Comparison of ENCODE assay signal across 1 cellular context in the genomic region with DNA sequence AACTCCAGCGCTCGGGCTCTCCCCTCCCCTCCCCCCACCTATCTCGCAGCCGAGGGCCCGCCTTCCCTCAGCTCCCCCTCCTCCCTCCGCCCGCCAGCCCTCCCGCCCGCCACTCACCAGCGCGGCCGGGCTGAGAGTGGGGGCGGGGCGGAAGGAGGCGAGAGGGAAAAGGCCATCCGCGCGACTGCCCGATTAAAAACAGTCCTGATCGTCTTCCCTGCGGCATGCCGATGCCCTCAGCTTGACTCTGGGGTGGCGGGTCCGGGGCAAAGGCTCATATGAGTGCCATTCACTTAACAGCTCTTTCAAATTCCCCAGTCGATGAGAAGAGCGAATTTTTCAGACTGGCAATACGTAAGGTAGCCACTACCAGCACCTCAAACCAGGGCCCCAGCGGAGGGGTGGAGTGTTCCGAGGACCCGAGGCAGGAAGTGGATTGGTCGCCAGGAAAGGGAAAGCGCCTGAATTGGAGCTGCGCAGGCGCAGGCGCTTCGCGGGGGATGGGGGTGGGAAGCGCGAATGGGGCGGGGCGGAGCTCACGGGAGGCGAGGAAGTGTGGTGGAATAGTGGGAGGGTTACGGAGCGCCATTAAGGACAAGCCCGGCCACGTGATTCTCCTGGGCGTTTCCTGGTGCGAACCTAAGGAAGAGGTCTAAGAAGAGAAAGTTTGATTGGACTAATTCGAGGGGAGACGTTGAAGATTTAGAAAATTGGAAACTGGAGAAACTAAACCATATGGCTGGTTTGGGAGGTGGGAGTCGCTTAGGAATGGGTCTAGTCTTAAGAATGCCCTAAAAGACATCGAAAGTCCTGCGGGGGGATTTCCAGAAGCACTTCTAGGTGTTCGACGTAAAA.
TF ChIP-seq lines count a peak whose summit lies in the region.

A gene with protein sequence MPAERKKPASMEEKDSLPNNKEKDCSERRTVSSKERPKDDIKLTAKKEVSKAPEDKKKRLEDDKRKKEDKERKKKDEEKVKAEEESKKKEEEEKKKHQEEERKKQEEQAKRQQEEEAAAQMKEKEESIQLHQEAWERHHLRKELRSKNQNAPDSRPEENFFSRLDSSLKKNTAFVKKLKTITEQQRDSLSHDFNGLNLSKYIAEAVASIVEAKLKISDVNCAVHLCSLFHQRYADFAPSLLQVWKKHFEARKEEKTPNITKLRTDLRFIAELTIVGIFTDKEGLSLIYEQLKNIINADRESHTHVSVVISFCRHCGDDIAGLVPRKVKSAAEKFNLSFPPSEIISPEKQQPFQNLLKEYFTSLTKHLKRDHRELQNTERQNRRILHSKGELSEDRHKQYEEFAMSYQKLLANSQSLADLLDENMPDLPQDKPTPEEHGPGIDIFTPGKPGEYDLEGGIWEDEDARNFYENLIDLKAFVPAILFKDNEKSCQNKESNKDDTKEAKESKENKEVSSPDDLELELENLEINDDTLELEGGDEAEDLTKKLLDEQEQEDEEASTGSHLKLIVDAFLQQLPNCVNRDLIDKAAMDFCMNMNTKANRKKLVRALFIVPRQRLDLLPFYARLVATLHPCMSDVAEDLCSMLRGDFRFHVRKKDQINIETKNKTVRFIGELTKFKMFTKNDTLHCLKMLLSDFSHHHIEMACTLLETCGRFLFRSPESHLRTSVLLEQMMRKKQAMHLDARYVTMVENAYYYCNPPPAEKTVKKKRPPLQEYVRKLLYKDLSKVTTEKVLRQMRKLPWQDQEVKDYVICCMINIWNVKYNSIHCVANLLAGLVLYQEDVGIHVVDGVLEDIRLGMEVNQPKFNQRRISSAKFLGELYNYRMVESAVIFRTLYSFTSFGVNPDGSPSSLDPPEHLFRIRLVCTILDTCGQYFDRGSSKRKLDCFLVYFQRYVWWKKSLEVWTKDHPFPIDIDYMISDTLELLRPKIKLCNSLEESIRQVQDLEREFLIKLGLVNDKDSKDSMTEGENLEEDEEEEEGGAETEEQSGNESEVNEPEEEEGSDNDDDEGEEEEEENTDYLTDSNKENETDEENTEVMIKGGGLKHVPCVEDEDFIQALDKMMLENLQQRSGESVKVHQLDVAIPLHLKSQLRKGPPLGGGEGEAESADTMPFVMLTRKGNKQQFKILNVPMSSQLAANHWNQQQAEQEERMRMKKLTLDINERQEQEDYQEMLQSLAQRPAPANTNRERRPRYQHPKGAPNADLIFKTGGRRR (minus strand): TSS at position 13 of the 855 bp plus-strand sequence. CDS start 7,386 bp downstream, outside the sequence.

TF ChIP-seq in HepG2, 621 proteins besides CTCF, POLR2A, EP300 and RAD21 (continued from another document and continues in another):
- peak; percentile 93 for TF ChIP-seq ASH2L (IDR thresholded peaks at IDR 0.05; ENCODE audit: insufficient read length, low read depth, low read length)
- 0 out of 2 replicates have a peak, but pooled peaks have one; percentile 10 for TF ChIP-seq ZNF205 (CRISPR knock-in tag; IDR thresholded peaks at IDR 0.05)
- peak; percentile 58; the same call in 1 of the 2 replicates for TF ChIP-seq ZMYM4 (CRISPR knock-in tag; IDR thresholded peaks at IDR 0.05)
- TF ChIP-seq, protein P1, sequence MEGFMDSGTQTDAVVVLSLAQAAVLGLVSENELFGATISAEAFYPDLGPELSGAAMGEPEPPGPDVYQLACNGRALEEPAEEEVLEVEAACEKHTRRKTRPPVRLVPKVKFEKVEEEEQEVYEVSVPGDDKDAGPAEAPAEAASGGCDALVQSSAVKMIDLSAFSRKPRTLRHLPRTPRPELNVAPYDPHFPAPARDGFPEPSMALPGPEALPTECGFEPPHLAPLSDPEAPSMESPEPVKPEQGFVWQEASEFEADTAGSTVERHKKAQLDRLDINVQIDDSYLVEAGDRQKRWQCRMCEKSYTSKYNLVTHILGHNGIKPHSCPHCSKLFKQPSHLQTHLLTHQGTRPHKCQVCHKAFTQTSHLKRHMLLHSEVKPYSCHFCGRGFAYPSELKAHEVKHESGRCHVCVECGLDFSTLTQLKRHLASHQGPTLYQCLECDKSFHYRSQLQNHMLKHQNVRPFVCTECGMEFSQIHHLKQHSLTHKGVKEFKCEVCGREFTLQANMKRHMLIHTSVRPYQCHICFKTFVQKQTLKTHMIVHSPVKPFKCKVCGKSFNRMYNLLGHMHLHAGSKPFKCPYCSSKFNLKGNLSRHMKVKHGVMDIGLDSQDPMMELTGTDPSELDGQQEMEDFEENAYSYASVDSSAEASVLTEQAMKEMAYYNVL (CRISPR knock-in tag; IDR thresholded peaks at IDR 0.05; ENCODE audit: borderline replicate concordance), result 0 out of 2 replicates have a peak, but pooled peaks have one; percentile 6
- TF ChIP-seq, protein P2, sequence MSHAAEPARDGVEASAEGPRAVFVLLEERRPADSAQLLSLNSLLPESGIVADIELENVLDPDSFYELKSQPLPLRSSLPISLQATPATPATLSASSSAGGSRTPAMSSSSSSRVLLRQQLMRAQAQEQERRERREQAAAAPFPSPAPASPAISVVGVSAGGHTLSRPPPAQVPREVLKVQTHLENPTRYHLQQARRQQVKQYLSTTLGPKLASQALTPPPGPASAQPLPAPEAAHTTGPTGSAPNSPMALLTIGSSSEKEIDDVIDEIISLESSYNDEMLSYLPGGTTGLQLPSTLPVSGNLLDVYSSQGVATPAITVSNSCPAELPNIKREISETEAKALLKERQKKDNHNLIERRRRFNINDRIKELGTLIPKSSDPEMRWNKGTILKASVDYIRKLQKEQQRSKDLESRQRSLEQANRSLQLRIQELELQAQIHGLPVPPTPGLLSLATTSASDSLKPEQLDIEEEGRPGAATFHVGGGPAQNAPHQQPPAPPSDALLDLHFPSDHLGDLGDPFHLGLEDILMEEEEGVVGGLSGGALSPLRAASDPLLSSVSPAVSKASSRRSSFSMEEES (CRISPR knock-in tag; IDR thresholded peaks at IDR 0.05), result peak; percentile 76
- TF ChIP-seq SOX6 (IDR thresholded peaks at IDR 0.05), result no peak
- TF ChIP-seq SOX6 (CRISPR knock-in tag; IDR thresholded peaks at IDR 0.05), result 0 out of 2 replicates have a peak, but pooled peaks have one; percentile 15
- TF ChIP-seq, protein P3, sequence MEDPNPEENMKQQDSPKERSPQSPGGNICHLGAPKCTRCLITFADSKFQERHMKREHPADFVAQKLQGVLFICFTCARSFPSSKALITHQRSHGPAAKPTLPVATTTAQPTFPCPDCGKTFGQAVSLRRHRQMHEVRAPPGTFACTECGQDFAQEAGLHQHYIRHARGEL (CRISPR knock-in tag; IDR thresholded peaks at IDR 0.05), result 0 out of 2 replicates have a peak, but pooled peaks have one; percentile 22
- TF ChIP-seq, protein P4, sequence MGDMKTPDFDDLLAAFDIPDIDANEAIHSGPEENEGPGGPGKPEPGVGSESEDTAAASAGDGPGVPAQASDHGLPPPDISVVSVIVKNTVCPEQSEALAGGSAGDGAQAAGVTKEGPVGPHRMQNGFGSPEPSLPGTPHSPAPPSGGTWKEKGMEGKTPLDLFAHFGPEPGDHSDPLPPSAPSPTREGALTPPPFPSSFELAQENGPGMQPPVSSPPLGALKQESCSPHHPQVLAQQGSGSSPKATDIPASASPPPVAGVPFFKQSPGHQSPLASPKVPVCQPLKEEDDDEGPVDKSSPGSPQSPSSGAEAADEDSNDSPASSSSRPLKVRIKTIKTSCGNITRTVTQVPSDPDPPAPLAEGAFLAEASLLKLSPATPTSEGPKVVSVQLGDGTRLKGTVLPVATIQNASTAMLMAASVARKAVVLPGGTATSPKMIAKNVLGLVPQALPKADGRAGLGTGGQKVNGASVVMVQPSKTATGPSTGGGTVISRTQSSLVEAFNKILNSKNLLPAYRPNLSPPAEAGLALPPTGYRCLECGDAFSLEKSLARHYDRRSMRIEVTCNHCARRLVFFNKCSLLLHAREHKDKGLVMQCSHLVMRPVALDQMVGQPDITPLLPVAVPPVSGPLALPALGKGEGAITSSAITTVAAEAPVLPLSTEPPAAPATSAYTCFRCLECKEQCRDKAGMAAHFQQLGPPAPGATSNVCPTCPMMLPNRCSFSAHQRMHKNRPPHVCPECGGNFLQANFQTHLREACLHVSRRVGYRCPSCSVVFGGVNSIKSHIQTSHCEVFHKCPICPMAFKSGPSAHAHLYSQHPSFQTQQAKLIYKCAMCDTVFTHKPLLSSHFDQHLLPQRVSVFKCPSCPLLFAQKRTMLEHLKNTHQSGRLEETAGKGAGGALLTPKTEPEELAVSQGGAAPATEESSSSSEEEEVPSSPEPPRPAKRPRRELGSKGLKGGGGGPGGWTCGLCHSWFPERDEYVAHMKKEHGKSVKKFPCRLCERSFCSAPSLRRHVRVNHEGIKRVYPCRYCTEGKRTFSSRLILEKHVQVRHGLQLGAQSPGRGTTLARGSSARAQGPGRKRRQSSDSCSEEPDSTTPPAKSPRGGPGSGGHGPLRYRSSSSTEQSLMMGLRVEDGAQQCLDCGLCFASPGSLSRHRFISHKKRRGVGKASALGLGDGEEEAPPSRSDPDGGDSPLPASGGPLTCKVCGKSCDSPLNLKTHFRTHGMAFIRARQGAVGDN (CRISPR knock-in tag; IDR thresholded peaks at IDR 0.05), result peak; percentile 73
- TF ChIP-seq ZNF446 (CRISPR knock-in tag; IDR thresholded peaks at IDR 0.05), result peak; percentile 51; the same call in 1 of the 2 replicates
- TF ChIP-seq MEF2D (CRISPR knock-in tag; IDR thresholded peaks at IDR 0.05), result peak; percentile 16; the same call in 1 of the 2 replicates
- TF ChIP-seq PHF20 (CRISPR knock-in tag; IDR thresholded peaks at IDR 0.05), result peak; percentile 79
- peak; percentile 70 for TF ChIP-seq RAD51 (IDR thresholded peaks at IDR 0.05; ENCODE audit: borderline replicate concordance)
- TF ChIP-seq, protein P5, sequence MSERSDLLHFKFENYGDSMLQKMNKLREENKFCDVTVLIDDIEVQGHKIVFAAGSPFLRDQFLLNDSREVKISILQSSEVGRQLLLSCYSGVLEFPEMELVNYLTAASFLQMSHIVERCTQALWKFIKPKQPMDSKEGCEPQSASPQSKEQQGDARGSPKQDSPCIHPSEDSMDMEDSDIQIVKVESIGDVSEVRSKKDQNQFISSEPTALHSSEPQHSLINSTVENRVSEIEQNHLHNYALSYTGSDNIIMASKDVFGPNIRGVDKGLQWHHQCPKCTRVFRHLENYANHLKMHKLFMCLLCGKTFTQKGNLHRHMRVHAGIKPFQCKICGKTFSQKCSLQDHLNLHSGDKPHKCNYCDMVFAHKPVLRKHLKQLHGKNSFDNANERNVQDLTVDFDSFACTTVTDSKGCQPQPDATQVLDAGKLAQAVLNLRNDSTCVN (CRISPR knock-in tag; IDR thresholded peaks at IDR 0.05; ENCODE audit: borderline replicate concordance), result peak; percentile 34; the same call in 1 of the 2 replicates
- TF ChIP-seq, protein P6, sequence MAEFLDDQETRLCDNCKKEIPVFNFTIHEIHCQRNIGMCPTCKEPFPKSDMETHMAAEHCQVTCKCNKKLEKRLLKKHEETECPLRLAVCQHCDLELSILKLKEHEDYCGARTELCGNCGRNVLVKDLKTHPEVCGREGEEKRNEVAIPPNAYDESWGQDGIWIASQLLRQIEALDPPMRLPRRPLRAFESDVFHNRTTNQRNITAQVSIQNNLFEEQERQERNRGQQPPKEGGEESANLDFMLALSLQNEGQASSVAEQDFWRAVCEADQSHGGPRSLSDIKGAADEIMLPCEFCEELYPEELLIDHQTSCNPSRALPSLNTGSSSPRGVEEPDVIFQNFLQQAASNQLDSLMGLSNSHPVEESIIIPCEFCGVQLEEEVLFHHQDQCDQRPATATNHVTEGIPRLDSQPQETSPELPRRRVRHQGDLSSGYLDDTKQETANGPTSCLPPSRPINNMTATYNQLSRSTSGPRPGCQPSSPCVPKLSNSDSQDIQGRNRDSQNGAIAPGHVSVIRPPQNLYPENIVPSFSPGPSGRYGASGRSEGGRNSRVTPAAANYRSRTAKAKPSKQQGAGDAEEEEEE (CRISPR knock-in tag; IDR thresholded peaks at IDR 0.05; ENCODE audit: borderline replicate concordance), result no peak
- TF ChIP-seq FOSL2 (CRISPR knock-in tag; IDR thresholded peaks at IDR 0.05), result peak; percentile 11; the same call in 1 of the 2 replicates
- TF ChIP-seq POGZ (CRISPR knock-in tag; IDR thresholded peaks at IDR 0.05), result peak; percentile 64
- TF ChIP-seq, protein P7, sequence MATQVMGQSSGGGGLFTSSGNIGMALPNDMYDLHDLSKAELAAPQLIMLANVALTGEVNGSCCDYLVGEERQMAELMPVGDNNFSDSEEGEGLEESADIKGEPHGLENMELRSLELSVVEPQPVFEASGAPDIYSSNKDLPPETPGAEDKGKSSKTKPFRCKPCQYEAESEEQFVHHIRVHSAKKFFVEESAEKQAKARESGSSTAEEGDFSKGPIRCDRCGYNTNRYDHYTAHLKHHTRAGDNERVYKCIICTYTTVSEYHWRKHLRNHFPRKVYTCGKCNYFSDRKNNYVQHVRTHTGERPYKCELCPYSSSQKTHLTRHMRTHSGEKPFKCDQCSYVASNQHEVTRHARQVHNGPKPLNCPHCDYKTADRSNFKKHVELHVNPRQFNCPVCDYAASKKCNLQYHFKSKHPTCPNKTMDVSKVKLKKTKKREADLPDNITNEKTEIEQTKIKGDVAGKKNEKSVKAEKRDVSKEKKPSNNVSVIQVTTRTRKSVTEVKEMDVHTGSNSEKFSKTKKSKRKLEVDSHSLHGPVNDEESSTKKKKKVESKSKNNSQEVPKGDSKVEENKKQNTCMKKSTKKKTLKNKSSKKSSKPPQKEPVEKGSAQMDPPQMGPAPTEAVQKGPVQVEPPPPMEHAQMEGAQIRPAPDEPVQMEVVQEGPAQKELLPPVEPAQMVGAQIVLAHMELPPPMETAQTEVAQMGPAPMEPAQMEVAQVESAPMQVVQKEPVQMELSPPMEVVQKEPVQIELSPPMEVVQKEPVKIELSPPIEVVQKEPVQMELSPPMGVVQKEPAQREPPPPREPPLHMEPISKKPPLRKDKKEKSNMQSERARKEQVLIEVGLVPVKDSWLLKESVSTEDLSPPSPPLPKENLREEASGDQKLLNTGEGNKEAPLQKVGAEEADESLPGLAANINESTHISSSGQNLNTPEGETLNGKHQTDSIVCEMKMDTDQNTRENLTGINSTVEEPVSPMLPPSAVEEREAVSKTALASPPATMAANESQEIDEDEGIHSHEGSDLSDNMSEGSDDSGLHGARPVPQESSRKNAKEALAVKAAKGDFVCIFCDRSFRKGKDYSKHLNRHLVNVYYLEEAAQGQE (IDR thresholded peaks at IDR 0.05; ENCODE audit: borderline replicate concordance in 1 of 2, low read depth in 1 of 2, low read length in 2 of 2), result peak in 1 of 2 experiments; percentile 21; a peak in 1 of 4 replicates
- TF ChIP-seq, protein P8, sequence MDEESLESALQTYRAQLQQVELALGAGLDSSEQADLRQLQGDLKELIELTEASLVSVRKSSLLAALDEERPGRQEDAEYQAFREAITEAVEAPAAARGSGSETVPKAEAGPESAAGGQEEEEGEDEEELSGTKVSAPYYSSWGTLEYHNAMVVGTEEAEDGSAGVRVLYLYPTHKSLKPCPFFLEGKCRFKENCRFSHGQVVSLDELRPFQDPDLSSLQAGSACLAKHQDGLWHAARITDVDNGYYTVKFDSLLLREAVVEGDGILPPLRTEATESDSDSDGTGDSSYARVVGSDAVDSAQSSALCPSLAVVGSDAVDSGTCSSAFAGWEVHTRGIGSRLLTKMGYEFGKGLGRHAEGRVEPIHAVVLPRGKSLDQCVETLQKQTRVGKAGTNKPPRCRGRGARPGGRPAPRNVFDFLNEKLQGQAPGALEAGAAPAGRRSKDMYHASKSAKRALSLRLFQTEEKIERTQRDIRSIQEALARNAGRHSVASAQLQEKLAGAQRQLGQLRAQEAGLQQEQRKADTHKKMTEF (CRISPR knock-in tag; IDR thresholded peaks at IDR 0.05), result peak; percentile 81; the same call in 1 of the 2 replicates
- TF ChIP-seq SPEN (CRISPR knock-in tag; IDR thresholded peaks at IDR 0.05; ENCODE audit: low read depth), result peak; percentile 82
- 0 out of 2 replicates have a peak, but pooled peaks have one; percentile 4 for TF ChIP-seq ZFY (CRISPR knock-in tag; IDR thresholded peaks at IDR 0.05)
- 0 out of 2 replicates have a peak, but pooled peaks have one; percentile 36 for TF ChIP-seq ETV5 (CRISPR knock-in tag; IDR thresholded peaks at IDR 0.05; ENCODE audit: borderline replicate concordance)
- TF ChIP-seq SKI (IDR thresholded peaks at IDR 0.05; ENCODE audit: partially characterized antibody), result peak; percentile 15
